In the genomic region with DNA sequence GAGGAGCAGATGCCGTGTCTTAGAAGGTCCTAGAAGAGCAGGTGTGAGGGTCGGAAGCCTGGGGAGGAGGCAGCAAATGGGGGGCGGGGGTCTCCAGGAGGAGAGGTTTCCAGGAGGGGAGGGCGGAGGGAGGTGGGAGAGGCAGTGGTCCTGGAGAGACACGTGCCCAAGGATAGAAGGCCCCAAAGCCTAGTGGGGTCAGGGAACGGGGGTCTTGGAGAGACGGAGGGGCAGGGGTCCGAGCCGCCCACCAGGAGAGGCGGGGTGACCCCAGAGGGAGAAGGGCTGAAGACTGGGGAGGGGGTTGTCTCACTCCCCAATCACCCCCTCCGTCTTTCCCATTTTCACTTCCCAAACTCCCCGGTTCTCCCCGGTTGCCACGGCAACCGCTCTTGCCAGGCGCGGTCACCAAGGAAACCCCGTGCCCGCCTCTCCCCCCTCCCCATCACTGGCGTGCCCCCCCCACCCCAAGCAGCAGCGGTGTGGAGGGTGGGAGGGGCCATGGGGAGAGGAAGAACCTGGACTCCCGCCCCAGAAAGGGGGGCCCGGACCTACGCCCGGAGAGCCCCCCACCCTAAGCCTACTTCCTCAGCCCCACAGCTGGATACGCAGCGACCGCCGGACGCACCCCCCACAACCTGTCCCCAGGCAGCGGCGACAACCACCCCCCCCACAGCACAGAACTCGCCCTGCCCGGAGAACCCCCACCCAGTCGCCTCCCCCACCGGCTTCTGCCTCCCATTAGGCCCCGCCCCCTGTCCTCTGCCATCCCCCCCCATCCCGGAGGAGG, we compare ENCODE assay signal across 10 cellular contexts. TPM values are rescaled to one million over a fixed set of nuclear protein-coding genes. Genes with fewer than 3 reads are reported as not detected.
DNase-seq lines count a peak whose midpoint lies in the region; ATAC-seq and TF ChIP-seq lines count a peak whose summit lies in the region.
"Had no signal": no experiment of that assay in that cellular context is flagged by ENCODE, and none has a peak within 500 bp of the region (broad histone marks: within the 10 kb centered on the region; RNA-seq: fewer than 3 reads in every experiment).

No MANE protein-coding gene starts in this region.

- H3K36me3 ChIP-seq in esophagus squamous epithelium: no peaks in the 10 kb centered on the region

- TF ChIP-seq CTCF in esophagus squamous epithelium (IDR thresholded peaks at IDR 0.05): no peak

- H3K27ac ChIP-seq in esophagus squamous epithelium: no peak overlapping the region

- intact Hi-C loops in esophagus squamous epithelium (cut with DNase I) (no loop called here), posterior cingulate gyrus (cut with DNase I) (no loop called here)

- H3K4me3 ChIP-seq in esophagus squamous epithelium: peak overlapping the region in 3 of 4 donors; percentile 17 to 60 (median 45)

- DNase-seq in DMS79 treated with DMSO at 0.1 percent for 48 hours (lab: John Stamatoyannopoulos, UW) (peak; percentile 15), DMS79 (lab: John Stamatoyannopoulos, UW) (no peak), NCI-H2227 treated with DMSO at 0.1 percent for 48 hours (lab: John Stamatoyannopoulos, UW) (peak; percentile 25), esophagus squamous epithelium (lab: John Stamatoyannopoulos, UW) (no peak), posterior cingulate gyrus (peak in 8 of 10 donors; percentile 38 to 95 (median 75)), OCI-M2 (lab: John Stamatoyannopoulos, UW; ENCODE audit: unreplicated experiment) (no peak)
- no peak for DNase-seq in activated CD8-positive, alpha-beta memory T cell treated with anti-CD3 and anti-CD28 coated beads, Interleukin-2, amount 50 U/mL, for 48 hours
- DNase-seq: T-helper 2 cell had no signal

- ATAC-seq in HG02642 (IDR thresholded peaks at IDR 0.05; ENCODE audit: poor library complexity, unreplicated experiment): no peak

- WGBS in esophagus squamous epithelium, 2 donors: 11 to 21% methylated on average over 10 of the region's 38 CpGs

- no peaks in the 10 kb centered on the region for H3K9me3 ChIP-seq in esophagus squamous epithelium

- no peak for TF ChIP-seq POLR2A in esophagus squamous epithelium (IDR thresholded peaks at IDR 0.05)

- peaks cover 0 to 21% (median 8%) of the 10 kb centered on the region in 3 donors for H3K4me1 ChIP-seq in esophagus squamous epithelium

- H3K27me3 ChIP-seq in esophagus squamous epithelium: peaks cover 0 to 91% (median 14%) of the 10 kb centered on the region in 4 donors

RNA-seq across cellular contexts. Expression of gene LRRC4B, which starts 1.0 kb away (rescaled TPM):
- 1 to 10 TPM in 1 of 4 donors, under 1 TPM in 3; 0.18 to 1.5 (median 0.44) TPM for total RNA-seq in esophagus squamous epithelium
- total RNA-seq: dermis microvascular lymphatic vessel endothelial cell had no signal

RNA-seq across cellular contexts. Expression of gene ASPDH, which starts 53.5 kb away (rescaled TPM):
- not detected for total RNA-seq in esophagus squamous epithelium
- total RNA-seq: dermis microvascular lymphatic vessel endothelial cell had no signal

RNA-seq across cellular contexts. Expression of gene JOSD2, which starts 56.3 kb away (rescaled TPM):
- 10 to 100 TPM; 26.3 to 45.1 (median 34.9) TPM for total RNA-seq in esophagus squamous epithelium

Comparison
In these comparisons a context has a peak if more than half of its experiments do, and no peak if none do; other contexts are left out.
1. DNase-seq: peak in DMS79 treated with DMSO at 0.1 percent for 48 hours (single experiment), NCI-H2227 treated with DMSO at 0.1 percent for 48 hours (single experiment) and posterior cingulate gyrus (8 of 10); none in DMS79 (single experiment), esophagus squamous epithelium (single experiment), OCI-M2 (single experiment) and activated CD8-positive, alpha-beta memory T cell treated with anti-CD3 and anti-CD28 coated beads, Interleukin-2, amount 50 U/mL, for 48 hours (single experiment).